Comparison of ENCODE assay signal across 2 cellular contexts in the genomic region with DNA sequence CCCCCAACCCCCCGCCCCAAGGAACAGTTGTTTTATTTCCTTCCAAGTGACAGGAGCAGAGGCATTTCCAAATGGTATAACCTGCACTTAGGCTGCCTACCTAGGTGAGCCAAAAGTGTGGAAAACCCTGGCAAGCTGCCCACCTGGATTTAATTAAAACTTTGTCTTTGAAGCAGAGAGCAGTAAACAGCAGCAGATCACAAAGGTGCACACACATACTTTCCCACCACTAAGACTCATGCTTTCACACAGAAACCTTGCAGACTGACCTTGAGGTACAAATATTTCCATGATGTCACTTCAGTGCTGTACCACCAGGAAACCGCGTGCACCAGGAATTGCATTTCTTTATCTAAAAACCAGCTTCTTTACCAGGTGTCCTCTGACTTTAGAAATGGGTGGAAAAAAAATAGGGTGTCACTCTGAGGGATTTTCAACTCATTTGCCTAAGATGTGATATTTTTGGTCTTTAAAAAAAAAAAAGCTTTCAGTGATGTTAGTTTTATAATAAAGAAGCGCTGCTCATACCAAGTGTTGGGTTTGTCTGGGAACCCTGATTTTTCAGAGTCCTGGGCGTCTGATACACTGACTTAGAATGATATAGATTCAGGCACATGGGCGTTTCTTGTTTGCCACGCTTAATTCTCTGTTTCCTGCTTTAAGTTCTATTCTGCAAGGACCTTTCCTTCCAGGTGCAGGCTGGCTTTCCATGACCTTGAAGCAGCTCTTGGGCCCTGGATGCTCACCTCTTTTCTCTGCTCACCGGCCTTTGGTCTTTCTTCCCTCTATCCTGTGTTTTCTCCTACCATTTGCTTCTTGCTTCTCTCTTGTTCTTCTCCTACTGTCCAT.
TF ChIP-seq lines count a peak whose summit lies in the region.

No MANE protein-coding gene starts in this region.

TF ChIP-seq in HEK293, 187 proteins besides CTCF, POLR2A, EP300 and RAD21:
- TF ChIP-seq, protein P1, sequence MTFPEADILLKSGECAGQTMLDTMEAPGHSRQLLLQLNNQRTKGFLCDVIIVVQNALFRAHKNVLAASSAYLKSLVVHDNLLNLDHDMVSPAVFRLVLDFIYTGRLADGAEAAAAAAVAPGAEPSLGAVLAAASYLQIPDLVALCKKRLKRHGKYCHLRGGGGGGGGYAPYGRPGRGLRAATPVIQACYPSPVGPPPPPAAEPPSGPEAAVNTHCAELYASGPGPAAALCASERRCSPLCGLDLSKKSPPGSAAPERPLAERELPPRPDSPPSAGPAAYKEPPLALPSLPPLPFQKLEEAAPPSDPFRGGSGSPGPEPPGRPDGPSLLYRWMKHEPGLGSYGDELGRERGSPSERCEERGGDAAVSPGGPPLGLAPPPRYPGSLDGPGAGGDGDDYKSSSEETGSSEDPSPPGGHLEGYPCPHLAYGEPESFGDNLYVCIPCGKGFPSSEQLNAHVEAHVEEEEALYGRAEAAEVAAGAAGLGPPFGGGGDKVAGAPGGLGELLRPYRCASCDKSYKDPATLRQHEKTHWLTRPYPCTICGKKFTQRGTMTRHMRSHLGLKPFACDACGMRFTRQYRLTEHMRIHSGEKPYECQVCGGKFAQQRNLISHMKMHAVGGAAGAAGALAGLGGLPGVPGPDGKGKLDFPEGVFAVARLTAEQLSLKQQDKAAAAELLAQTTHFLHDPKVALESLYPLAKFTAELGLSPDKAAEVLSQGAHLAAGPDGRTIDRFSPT (tag by site-specific recombination; IDR thresholded peaks at IDR 0.05) = no peak
- TF ChIP-seq, protein P2, sequence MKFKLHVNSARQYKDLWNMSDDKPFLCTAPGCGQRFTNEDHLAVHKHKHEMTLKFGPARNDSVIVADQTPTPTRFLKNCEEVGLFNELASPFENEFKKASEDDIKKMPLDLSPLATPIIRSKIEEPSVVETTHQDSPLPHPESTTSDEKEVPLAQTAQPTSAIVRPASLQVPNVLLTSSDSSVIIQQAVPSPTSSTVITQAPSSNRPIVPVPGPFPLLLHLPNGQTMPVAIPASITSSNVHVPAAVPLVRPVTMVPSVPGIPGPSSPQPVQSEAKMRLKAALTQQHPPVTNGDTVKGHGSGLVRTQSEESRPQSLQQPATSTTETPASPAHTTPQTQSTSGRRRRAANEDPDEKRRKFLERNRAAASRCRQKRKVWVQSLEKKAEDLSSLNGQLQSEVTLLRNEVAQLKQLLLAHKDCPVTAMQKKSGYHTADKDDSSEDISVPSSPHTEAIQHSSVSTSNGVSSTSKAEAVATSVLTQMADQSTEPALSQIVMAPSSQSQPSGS (tag by site-specific recombination; IDR thresholded peaks at IDR 0.05; ENCODE audit: low read depth) = 0 out of 2 replicates have a peak, but pooled peaks have one; percentile 22
- TF ChIP-seq ZNF433 (tag by site-specific recombination; IDR thresholded peaks at IDR 0.05; ENCODE audit: low read depth) (no peak), ZNF266 (tag by site-specific recombination; IDR thresholded peaks at IDR 0.05; ENCODE audit: low read depth) (no peak), ZNF629 (tag by site-specific recombination; IDR thresholded peaks at IDR 0.05) (0 out of 2 replicates have a peak, but pooled peaks have one; percentile 18)
- TF ChIP-seq, protein P3, sequence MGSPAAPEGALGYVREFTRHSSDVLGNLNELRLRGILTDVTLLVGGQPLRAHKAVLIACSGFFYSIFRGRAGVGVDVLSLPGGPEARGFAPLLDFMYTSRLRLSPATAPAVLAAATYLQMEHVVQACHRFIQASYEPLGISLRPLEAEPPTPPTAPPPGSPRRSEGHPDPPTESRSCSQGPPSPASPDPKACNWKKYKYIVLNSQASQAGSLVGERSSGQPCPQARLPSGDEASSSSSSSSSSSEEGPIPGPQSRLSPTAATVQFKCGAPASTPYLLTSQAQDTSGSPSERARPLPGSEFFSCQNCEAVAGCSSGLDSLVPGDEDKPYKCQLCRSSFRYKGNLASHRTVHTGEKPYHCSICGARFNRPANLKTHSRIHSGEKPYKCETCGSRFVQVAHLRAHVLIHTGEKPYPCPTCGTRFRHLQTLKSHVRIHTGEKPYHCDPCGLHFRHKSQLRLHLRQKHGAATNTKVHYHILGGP (tag by site-specific recombination; IDR thresholded peaks at IDR 0.05) = 0 out of 2 replicates have a peak, but pooled peaks have one; percentile 52
- TF ChIP-seq, protein P4, sequence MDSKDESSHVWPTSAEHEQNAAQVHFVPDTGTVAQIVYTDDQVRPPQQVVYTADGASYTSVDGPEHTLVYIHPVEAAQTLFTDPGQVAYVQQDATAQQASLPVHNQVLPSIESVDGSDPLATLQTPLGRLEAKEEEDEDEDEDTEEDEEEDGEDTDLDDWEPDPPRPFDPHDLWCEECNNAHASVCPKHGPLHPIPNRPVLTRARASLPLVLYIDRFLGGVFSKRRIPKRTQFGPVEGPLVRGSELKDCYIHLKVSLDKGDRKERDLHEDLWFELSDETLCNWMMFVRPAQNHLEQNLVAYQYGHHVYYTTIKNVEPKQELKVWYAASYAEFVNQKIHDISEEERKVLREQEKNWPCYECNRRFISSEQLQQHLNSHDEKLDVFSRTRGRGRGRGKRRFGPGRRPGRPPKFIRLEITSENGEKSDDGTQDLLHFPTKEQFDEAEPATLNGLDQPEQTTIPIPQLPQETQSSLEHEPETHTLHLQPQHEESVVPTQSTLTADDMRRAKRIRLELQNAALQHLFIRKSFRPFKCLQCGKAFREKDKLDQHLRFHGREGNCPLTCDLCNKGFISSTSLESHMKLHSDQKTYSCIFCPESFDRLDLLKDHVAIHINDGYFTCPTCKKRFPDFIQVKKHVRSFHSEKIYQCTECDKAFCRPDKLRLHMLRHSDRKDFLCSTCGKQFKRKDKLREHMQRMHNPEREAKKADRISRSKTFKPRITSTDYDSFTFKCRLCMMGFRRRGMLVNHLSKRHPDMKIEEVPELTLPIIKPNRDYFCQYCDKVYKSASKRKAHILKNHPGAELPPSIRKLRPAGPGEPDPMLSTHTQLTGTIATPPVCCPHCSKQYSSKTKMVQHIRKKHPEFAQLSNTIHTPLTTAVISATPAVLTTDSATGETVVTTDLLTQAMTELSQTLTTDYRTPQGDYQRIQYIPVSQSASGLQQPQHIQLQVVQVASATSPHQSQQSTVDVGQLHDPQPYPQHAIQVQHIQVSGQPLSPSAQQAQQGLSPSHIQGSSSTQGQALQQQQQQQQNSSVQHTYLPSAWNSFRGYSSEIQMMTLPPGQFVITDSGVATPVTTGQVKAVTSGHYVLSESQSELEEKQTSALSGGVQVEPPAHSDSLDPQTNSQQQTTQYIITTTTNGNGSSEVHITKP (tag by site-specific recombination; IDR thresholded peaks at IDR 0.05) = peak; percentile 53

TF ChIP-seq in WTC11, 78 proteins besides CTCF, POLR2A, EP300 and RAD21:
- TF ChIP-seq, protein P5, sequence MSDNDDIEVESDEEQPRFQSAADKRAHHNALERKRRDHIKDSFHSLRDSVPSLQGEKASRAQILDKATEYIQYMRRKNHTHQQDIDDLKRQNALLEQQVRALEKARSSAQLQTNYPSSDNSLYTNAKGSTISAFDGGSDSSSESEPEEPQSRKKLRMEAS (CRISPR knock-in tag; IDR thresholded peaks at IDR 0.05) = no peak
- TF ChIP-seq, protein P6, sequence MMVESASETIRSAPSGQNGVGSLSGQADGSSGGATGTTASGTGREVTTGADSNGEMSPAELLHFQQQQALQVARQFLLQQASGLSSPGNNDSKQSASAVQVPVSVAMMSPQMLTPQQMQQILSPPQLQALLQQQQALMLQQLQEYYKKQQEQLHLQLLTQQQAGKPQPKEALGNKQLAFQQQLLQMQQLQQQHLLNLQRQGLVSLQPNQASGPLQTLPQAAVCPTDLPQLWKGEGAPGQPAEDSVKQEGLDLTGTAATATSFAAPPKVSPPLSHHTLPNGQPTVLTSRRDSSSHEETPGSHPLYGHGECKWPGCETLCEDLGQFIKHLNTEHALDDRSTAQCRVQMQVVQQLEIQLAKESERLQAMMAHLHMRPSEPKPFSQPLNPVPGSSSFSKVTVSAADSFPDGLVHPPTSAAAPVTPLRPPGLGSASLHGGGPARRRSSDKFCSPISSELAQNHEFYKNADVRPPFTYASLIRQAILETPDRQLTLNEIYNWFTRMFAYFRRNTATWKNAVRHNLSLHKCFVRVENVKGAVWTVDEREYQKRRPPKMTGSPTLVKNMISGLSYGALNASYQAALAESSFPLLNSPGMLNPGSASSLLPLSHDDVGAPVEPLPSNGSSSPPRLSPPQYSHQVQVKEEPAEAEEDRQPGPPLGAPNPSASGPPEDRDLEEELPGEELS (CRISPR knock-in tag; IDR thresholded peaks at IDR 0.05) = no peak
- 0 out of 2 replicates have a peak, but pooled peaks have one; percentile 16 for TF ChIP-seq GABPB1 (CRISPR knock-in tag; IDR thresholded peaks at IDR 0.05)
